Comparison of ENCODE assay signal across 11 cellular contexts in the genomic region with DNA sequence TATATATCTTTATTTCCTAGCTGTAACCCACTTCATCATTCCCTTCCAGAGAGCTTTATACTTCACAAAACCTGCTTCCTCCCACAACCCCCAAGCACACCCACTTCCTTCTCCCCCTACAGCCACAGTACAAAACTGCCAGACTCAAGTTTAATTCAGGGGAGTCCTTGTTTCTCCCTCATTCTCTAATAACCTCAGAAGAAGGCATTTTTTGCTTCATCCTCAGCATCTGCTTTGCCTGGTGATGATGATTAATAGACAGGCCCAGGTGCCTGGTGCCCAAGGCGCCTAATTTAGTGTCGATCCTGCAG.
DNase-seq lines count a peak whose midpoint lies in the region; ATAC-seq and TF ChIP-seq lines count a peak whose summit lies in the region.
"Had no signal": no experiment of that assay in that cellular context is flagged by ENCODE, and none has a peak within 500 bp of the region (broad histone marks: within the 10 kb centered on the region; RNA-seq: fewer than 3 reads in every experiment).

No MANE protein-coding gene starts in this region.

- POLR2A ChIA-PET in SK-N-SH (lab: Yijun Ruan, JAX), result no interaction called here

- DNase-seq in CD1c-positive myeloid dendritic cell (ENCODE audit: extremely low spot score) (peak; percentile 2), SK-N-SH (no peak), mammary epithelial cell (no peak), lower lobe of right lung (no peak)
- DNase-seq in activated CD4-positive, alpha-beta T cell treated with anti-CD3 and anti-CD28 coated beads for 4 hours, result no peak
- DNase-seq: activated T-cell treated with anti-CD3 and anti-CD28 coated beads for 4 hours, MV-4-11, T-helper 2 cell had no signal

- WGBS in SK-N-SH (ENCODE audit: low lambda C conversion rate), result 23% methylated on average over 2 of the region's 2 CpGs
- 79% methylated on average over 2 of the region's 2 CpGs for WGBS in mammary epithelial cell (ENCODE audit: low coverage, missing lambda C conversion rate)

- CTCF ChIA-PET in SK-N-SH (lab: Yijun Ruan, JAX) (no interaction called here), mammary epithelial cell (lab: Charles Lee; ENCODE audit: low non-redundant PET) (no interaction called here)

- H2AFZ ChIP-seq in SK-N-SH (ENCODE audit: low read depth) (no peak overlapping the region), mammary epithelial cell (ENCODE audit: low read depth, low read length) (no peak overlapping the region)

- no peaks in the 10 kb centered on the region for H3K27me3 Mint-ChIP-seq in IgD-negative memory B cell

- H3K4me1 ChIP-seq in SK-N-SH (ENCODE audit: control insufficient read depth in 1 of 2, insufficient read depth in 2 of 2, low read depth in 1 of 2, low read length in 1 of 2), result peaks cover 0 to 2% of the 10 kb centered on the region in 2 experiments; a peak in 1 of 4 replicates
- no peaks in the 10 kb centered on the region for H3K4me1 ChIP-seq in mammary epithelial cell (ENCODE audit: insufficient read depth, low read length)
- H3K4me1 ChIP-seq in lower lobe of right lung, result no peaks in the 10 kb centered on the region

- H3K4me3 ChIP-seq in SK-N-SH (ENCODE audit: low read depth in 2 of 2, low read length in 1 of 2), result no peak overlapping the region
- no peak overlapping the region for H3K4me3 ChIP-seq in mammary epithelial cell (replicated peaks in 1 of 3; ENCODE audit: insufficient read depth in 1 of 3, low read depth in 2 of 3, low read length in 3 of 3)
- H3K4me3 ChIP-seq in lower lobe of right lung, result no peak overlapping the region

- H3K36me3 ChIP-seq in SK-N-SH (replicated peaks in 1 of 2; ENCODE audit: control insufficient read depth in 1 of 2, insufficient read depth in 2 of 2, low read length in 1 of 2), result no peaks in the 10 kb centered on the region
- H3K36me3 ChIP-seq in mammary epithelial cell (ENCODE audit: insufficient read depth, low read length), result no peaks in the 10 kb centered on the region
- no peaks in the 10 kb centered on the region for H3K36me3 ChIP-seq in lower lobe of right lung

- TF ChIP-seq CTCF in SK-N-SH (IDR thresholded peaks at IDR 0.05) (no peak), mammary epithelial cell (conservative IDR thresholded peaks at IDR 0.05 in 1 of 2, IDR thresholded peaks at IDR 0.05 in 1 of 2; ENCODE audit: extremely low read depth in 1 of 2, insufficient read depth in 1 of 2, low read depth in 1 of 2, low read length in 2 of 2) (no peak), lower lobe of right lung (IDR thresholded peaks at IDR 0.05) (no peak)

- no peak for TF ChIP-seq EP300 in SK-N-SH (IDR thresholded peaks at IDR 0.05; ENCODE audit: borderline replicate concordance in 1 of 2, low read depth in 1 of 2, low read length in 1 of 2)

- H3K27ac ChIP-seq in SK-N-SH (ENCODE audit: low read depth in 2 of 2, low read length in 1 of 2) (no peak overlapping the region), mammary epithelial cell (ENCODE audit: insufficient read depth, low read depth, low read length) (no peak overlapping the region), lower lobe of right lung (no peak overlapping the region)

- H4K20me1 ChIP-seq in SK-N-SH (ENCODE audit: insufficient read depth) (no peaks in the 10 kb centered on the region), mammary epithelial cell (ENCODE audit: insufficient read depth, low read length) (no peaks in the 10 kb centered on the region)

- peak overlapping the region; percentile 51 to 94 (median 84) for H3K4me3 Mint-ChIP-seq in IgD-negative memory B cell

- dilution Hi-C loops in mammary epithelial cell (cut with HindIII; ENCODE audit: low sequenced_read_pairs), result no loop called here

- TF ChIP-seq RAD21 in SK-N-SH (IDR thresholded peaks at IDR 0.05; ENCODE audit: low read length), result no peak

- ATAC-seq in GM19397 (IDR thresholded peaks at IDR 0.05; ENCODE audit: unreplicated experiment) (peak; percentile 50), HG02870 (IDR thresholded peaks at IDR 0.05; ENCODE audit: unreplicated experiment) (peak; percentile 48), lower lobe of right lung (no peak)

- H3K9me3 ChIP-seq in SK-N-SH (no peaks in the 10 kb centered on the region), mammary epithelial cell (replicated peaks; ENCODE audit: insufficient read depth, low read length) (no peaks in the 10 kb centered on the region), lower lobe of right lung (peaks cover 5% of the 10 kb centered on the region)

- no peaks in the 10 kb centered on the region for H3K9me2 ChIP-seq in SK-N-SH

- H3F3A ChIP-seq in SK-N-SH (replicated peaks; ENCODE audit: insufficient read depth), result no peaks in the 10 kb centered on the region

- in situ Hi-C loops in mammary epithelial cell (cut with MboI; ENCODE audit: low sequenced_read_pairs in 2 of 2), result no loop called here

- peaks cover 22 to 31% (median 29%) of the 10 kb centered on the region in 3 donors for H3K4me1 Mint-ChIP-seq in IgD-negative memory B cell

- H3K79me2 ChIP-seq in SK-N-SH (ENCODE audit: insufficient read depth) (no peaks in the 10 kb centered on the region), mammary epithelial cell (ENCODE audit: insufficient read depth, low read length) (no peaks in the 10 kb centered on the region)

- H3K36me3 Mint-ChIP-seq in IgD-negative memory B cell, result peaks cover 1% of the 10 kb centered on the region

- H3K4me2 ChIP-seq in SK-N-SH (no peak overlapping the region), mammary epithelial cell (ENCODE audit: insufficient read depth, low read depth, low read length) (no peak overlapping the region)

- BruUV-seq in mammary epithelial cell (replicated peaks; lab: Mats Ljungman, UMichigan), result no TSS peak

- H3K27ac Mint-ChIP-seq in IgD-negative memory B cell, result peak overlapping the region; percentile 42 to 79 (median 76)

- H3K9ac ChIP-seq in SK-N-SH (no peak overlapping the region), mammary epithelial cell (ENCODE audit: insufficient read depth, low read length) (no peak overlapping the region)

- no peaks in the 10 kb centered on the region for H3K27me3 ChIP-seq in SK-N-SH (ENCODE audit: insufficient read depth)
- H3K27me3 ChIP-seq in mammary epithelial cell (ENCODE audit: insufficient read depth, low read length), result no peaks in the 10 kb centered on the region
- no peaks in the 10 kb centered on the region for H3K27me3 ChIP-seq in lower lobe of right lung (ENCODE audit: low read depth)

- intact Hi-C loops in mammary epithelial cell (cut with micrococcal nuclease) (no loop called here), lower lobe of right lung (cut with DNase I) (no loop called here)

- H3K9me3 Mint-ChIP-seq in IgD-negative memory B cell, result peaks cover 4 to 7% (median 7%) of the 10 kb centered on the region in 3 donors

TF ChIP-seq in SK-N-SH, 30 proteins besides CTCF, POLR2A, EP300 and RAD21:
- TF ChIP-seq GABPA (IDR thresholded peaks at IDR 0.05; ENCODE audit: low read depth), result no peak
- TF ChIP-seq MXI1 (IDR thresholded peaks at IDR 0.05; ENCODE audit: low read depth, low read length), result no peak
- no peak for TF ChIP-seq JUND (IDR thresholded peaks at IDR 0.05)
- TF ChIP-seq, protein P1, sequence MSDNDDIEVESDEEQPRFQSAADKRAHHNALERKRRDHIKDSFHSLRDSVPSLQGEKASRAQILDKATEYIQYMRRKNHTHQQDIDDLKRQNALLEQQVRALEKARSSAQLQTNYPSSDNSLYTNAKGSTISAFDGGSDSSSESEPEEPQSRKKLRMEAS (IDR thresholded peaks at IDR 0.05; ENCODE audit: low read depth), result no peak

Comparison
In these comparisons a context has a peak if more than half of its experiments do, and no peak if none do; other contexts are left out.
1. ATAC-seq: peak in GM19397 (single experiment) and HG02870 (single experiment); none in lower lobe of right lung (0 of 2).